In genomic region chr5:36422957-36423356, GRCh38 we compare ENCODE assay signal across 20 cellular contexts.
DNase-seq lines count a peak whose midpoint lies in the region; ATAC-seq, FAIRE-seq and TF ChIP-seq lines count a peak whose summit lies in the region.
"Had no signal": no experiment of that assay in that cellular context is flagged by ENCODE, and none has a peak within 500 bp of the region (broad histone marks: within the 10 kb centered on the region; RNA-seq: fewer than 3 reads in every experiment).

No MANE protein-coding gene starts in this region.

- no peaks in the 10 kb centered on the region for H3K9me1 ChIP-seq in K562 (ENCODE audit: control insufficient read depth, insufficient read depth, low read length)

- H3K27ac ChIP-seq in K562 (ENCODE audit: extremely low read depth, low read depth, low read length) (no peak overlapping the region), H9 (ENCODE audit: insufficient read length, low read depth, low read length) (no peak overlapping the region), esophagus squamous epithelium (no peak overlapping the region)
- no peak overlapping the region for H3K27ac ChIP-seq in naive thymus-derived CD4-positive, alpha-beta T cell (ENCODE audit: low read depth, low read length)
- H3K27ac ChIP-seq: esophagus muscularis mucosa, psoas muscle had no signal

- no peak overlapping the region for H2BK12ac ChIP-seq in H9 (ENCODE audit: insufficient read length, low read depth, low read length)

- no peak overlapping the region for H2BK20ac ChIP-seq in H9 (ENCODE audit: low read depth, low read length, poor library complexity, severe bottlenecking)

- H3K4me2 ChIP-seq in K562 (ENCODE audit: insufficient read depth, low read length): no peak overlapping the region
- no peak overlapping the region for H3K4me2 ChIP-seq in H9 (ENCODE audit: insufficient read depth, insufficient read length, low read length)

- WGBS in K562 (ENCODE audit: insufficient coverage, low coverage, missing lambda C conversion rate): 8% methylated on average over 3 of the region's 3 CpGs
- WGBS in H9 (ENCODE audit: extremely low coverage, insufficient read length, low lambda C conversion rate): no CpG with 5 or more reads among the region's 3 CpGs
- whole genome bisulfite sequencing in esophagus squamous epithelium, 2 donors: 25 to 28% methylated on average over 3 of the region's 3 CpGs

- H3K56ac ChIP-seq in H9 (ENCODE audit: insufficient read length, low read depth, low read length): no peak overlapping the region

- no peak overlapping the region for H3K4me3 Mint-ChIP-seq in H9
- no peak overlapping the region for H3K4me3 Mint-ChIP-seq in naive thymus-derived CD4-positive, alpha-beta T cell
- H3K4me3 Mint-ChIP-seq: activated CD8-positive, alpha-beta T cell treated with anti-CD3 and anti-CD28 coated beads, Interleukin-2, amount 10 ng/mL, durations not matched to agents 7 days and 5 days; naive B cell had no signal

- ATAC-seq in K562: no peak
- no peak for ATAC-seq in naive thymus-derived CD4-positive, alpha-beta T cell
- ATAC-seq: activated CD8-positive, alpha-beta T cell treated with anti-CD3 and anti-CD28 coated beads, Interleukin-2, amount 10 ng/mL, durations not matched to agents 7 days and 5 days; psoas muscle had no signal

- no peaks in the 10 kb centered on the region for H3K36me3 ChIP-seq in K562 (ENCODE audit: control insufficient read depth, insufficient read depth, low read length)
- H3K36me3 ChIP-seq in kidney epithelial cell (ENCODE audit: control insufficient read depth, insufficient read depth, low read length): no peaks in the 10 kb centered on the region
- H3K36me3 ChIP-seq in naive thymus-derived CD4-positive, alpha-beta T cell (ENCODE audit: control insufficient read depth in 2 of 3, insufficient read depth in 3 of 3, low read length in 3 of 3): no peaks in the 10 kb centered on the region
- H3K36me3 ChIP-seq in esophagus squamous epithelium: no peaks in the 10 kb centered on the region
- H3K36me3 ChIP-seq: BE2C, esophagus muscularis mucosa had no signal

- H3K27me3 ChIP-seq in K562 (ENCODE audit: control insufficient read depth in 2 of 2, insufficient read depth in 2 of 2, low read length in 2 of 2) (peaks cover 0 to 3% of the 10 kb centered on the region in 2 experiments; a peak in 1 of 5 replicates), kidney epithelial cell (ENCODE audit: control insufficient read depth, insufficient read depth, low read length) (no peaks in the 10 kb centered on the region), H9 (ENCODE audit: insufficient read depth, low read length) (peaks cover 8% of the 10 kb centered on the region; the same call in 1 of the 2 replicates), esophagus squamous epithelium (no peaks in the 10 kb centered on the region)
- H3K27me3 ChIP-seq in naive thymus-derived CD4-positive, alpha-beta T cell (ENCODE audit: control insufficient read depth in 2 of 2, insufficient read depth in 2 of 2, low read length in 2 of 2): no peaks in the 10 kb centered on the region
- H3K27me3 ChIP-seq: esophagus muscularis mucosa had no signal

- no peak for FAIRE-seq in K562 (lab: Jason Lieb, UNC)

- no peak overlapping the region for H3K18ac ChIP-seq in H9 (ENCODE audit: insufficient read length, low read depth, low read length)

- TF ChIP-seq POLR2A in K562 (conservative IDR thresholded peaks at IDR 0.05) (no peak), esophagus squamous epithelium (IDR thresholded peaks at IDR 0.05) (no peak)

- no peak overlapping the region for H3K23ac ChIP-seq in H9 (ENCODE audit: insufficient read length, low read depth, low read length)

- H3K4me3 ChIP-seq in K562 (no peak overlapping the region), kidney epithelial cell (ENCODE audit: low read depth, low read length) (no peak overlapping the region), esophagus squamous epithelium (no peak overlapping the region)
- no peak overlapping the region for H3K4me3 ChIP-seq in naive thymus-derived CD4-positive, alpha-beta T cell (ENCODE audit: low read length)
- H3K4me3 ChIP-seq: esophagus muscularis mucosa, psoas muscle had no signal

- H3K4me1 Mint-ChIP-seq in H9: peaks cover 12 to 21% of the 10 kb centered on the region in 2 experiments
- H3K4me1 Mint-ChIP-seq in naive thymus-derived CD4-positive, alpha-beta T cell: peaks cover 1 to 11% (median 7%) of the 10 kb centered on the region in 7 donors

- intact Hi-C loops in K562 (cut with micrococcal nuclease): no loop called here
- intact Hi-C loops in naive thymus-derived CD4-positive, alpha-beta T cell (cut with micrococcal nuclease): no loop called here
- intact Hi-C loops in esophagus squamous epithelium (cut with DNase I): no loop called here

- H4K91ac ChIP-seq in H9 (ENCODE audit: insufficient read length, low read depth, low read length): no peak overlapping the region

- TF ChIP-seq RAD21 in K562 (CRISPR knock-in tag; conservative IDR thresholded peaks at IDR 0.05 in 1 of 2, IDR thresholded peaks at IDR 0.05 in 1 of 2): no peak

- H3K9me3 Mint-ChIP-seq in H9: peaks cover 0 to 3% of the 10 kb centered on the region in 2 experiments; a peak in 1 of 5 replicates
- H3K9me3 Mint-ChIP-seq in naive thymus-derived CD4-positive, alpha-beta T cell: no peaks in the 10 kb centered on the region

- no peaks in the 10 kb centered on the region for H3K9me3 ChIP-seq in K562 (replicated peaks; ENCODE audit: control insufficient read depth, insufficient read depth, low read depth, low read length)
- H3K9me3 ChIP-seq in H9 (ENCODE audit: control insufficient read depth, low read depth, low read length): no peaks in the 10 kb centered on the region
- H3K9me3 ChIP-seq in naive thymus-derived CD4-positive, alpha-beta T cell (ENCODE audit: control insufficient read depth in 2 of 3, low read length in 3 of 3): no peaks in the 10 kb centered on the region
- H3K9me3 ChIP-seq in esophagus squamous epithelium: no peaks in the 10 kb centered on the region
- H3K9me3 ChIP-seq: BE2C, esophagus muscularis mucosa, psoas muscle had no signal

- no TSS peak for BruUV-seq in K562 (replicated peaks; lab: Mats Ljungman, UMichigan)

- no peak for TF ChIP-seq EP300 in K562 (IDR thresholded peaks at IDR 0.05; ENCODE audit: low read length)

- DNase-seq in Caki2 (ENCODE audit: low read depth) (peak; percentile 83), NCI-H1048 (lab: John Stamatoyannopoulos, UW) (peak; percentile 26), K562 (ENCODE audit: extremely low read depth in 1 of 4, low spot score in 3 of 4) (no peak), kidney epithelial cell (ENCODE audit: low read depth) (peak; percentile 74), H9 (no peak), DMS114 treated with DMSO at 0.1 percent for 48 hours (lab: John Stamatoyannopoulos, UW; ENCODE audit: unreplicated experiment) (no peak), esophagus squamous epithelium (lab: John Stamatoyannopoulos, UW) (no peak)
- DNase-seq in naive thymus-derived CD4-positive, alpha-beta T cell: no peak
- DNase-seq: activated CD8-positive, alpha-beta T cell treated with anti-CD3 and anti-CD28 coated beads, Interleukin-2, amount 10 ng/mL, durations not matched to agents 7 days and 5 days; amygdala; BE2C; DMS53; KG1; naive B cell; NCI-H1417 treated with DMSO at 0.1 percent for 48 hours; NCI-H345; psoas muscle; stimulated activated CD4-positive, alpha-beta T cell treated with anti-CD3 and anti-CD28 coated beads, Interleukin-15, amount 100 ng/mL, for 24 hours; substantia nigra had no signal

- POLR2A ChIA-PET in K562 (lab: Yijun Ruan, JAX): interaction anchor here (1.6 kb wide), 1 partner anchor 181 kb away, joined by 4 read pairs; the partner anchor contains the start of gene NADK2
- POLR2A ChIA-PET in naive thymus-derived CD4-positive, alpha-beta T cell (lab: Charles Lee): no interaction called here

- no peaks in the 10 kb centered on the region for H3K79me2 ChIP-seq in K562 (ENCODE audit: control insufficient read depth, insufficient read depth, low read length)
- no peaks in the 10 kb centered on the region for H3K79me2 ChIP-seq in H9 (ENCODE audit: insufficient read depth, low read length)

- H2AFZ ChIP-seq in K562 (ENCODE audit: low read depth, low read length): no peak overlapping the region
- no peak overlapping the region for H2AFZ ChIP-seq in H9 (ENCODE audit: low read length)

- H3K4ac ChIP-seq in H9 (ENCODE audit: low read depth, low read length): no peak overlapping the region

- H3K4me1 ChIP-seq in K562 (replicated peaks in 1 of 2; ENCODE audit: control insufficient read depth in 2 of 2, insufficient read depth in 2 of 2, low read length in 2 of 2): peaks cover 0 to 12% of the 10 kb centered on the region in 2 experiments; a peak in 2 of 5 replicates
- peaks cover 5% of the 10 kb centered on the region; the same call in 1 of the 2 replicates for H3K4me1 ChIP-seq in H9 (ENCODE audit: insufficient read depth, low read length)
- no peaks in the 10 kb centered on the region for H3K4me1 ChIP-seq in naive thymus-derived CD4-positive, alpha-beta T cell (ENCODE audit: control insufficient read depth in 2 of 2, insufficient read depth in 2 of 2, low read length in 2 of 2)
- peaks cover 3 to 36% (median 5%) of the 10 kb centered on the region in 3 donors for H3K4me1 ChIP-seq in esophagus squamous epithelium
- H3K4me1 ChIP-seq: BE2C, psoas muscle had no signal

- H2AK5ac ChIP-seq in H9 (ENCODE audit: insufficient read length, low read length): no peak overlapping the region

- no peaks in the 10 kb centered on the region for H3K79me1 ChIP-seq in H9 (ENCODE audit: insufficient read depth, low read depth, low read length, poor library complexity, severe bottlenecking)

- TF ChIP-seq CTCF in K562 (IDR thresholded peaks at IDR 0.05 in 2 of 3, conservative IDR thresholded peaks at IDR 0.05 in 1 of 3; ENCODE audit: insufficient read depth in 2 of 3, low read depth in 1 of 3, low read length in 3 of 3): no peak
- no peak for TF ChIP-seq CTCF in kidney epithelial cell (IDR thresholded peaks at IDR 0.05; ENCODE audit: insufficient read depth, low read length, poor library complexity, severe bottlenecking)
- TF ChIP-seq CTCF in H9 (conservative IDR thresholded peaks at IDR 0.05): no peak
- no peak for TF ChIP-seq CTCF in esophagus squamous epithelium (IDR thresholded peaks at IDR 0.05)

- in situ Hi-C loops in Caki2 (cut with HindIII; ENCODE audit: low pct_unique_long_range_greater_than_20kb, low sequenced_read_pairs): no loop called here
- in situ Hi-C loops in K562 (cut with MboI): no loop called here

- no peaks in the 10 kb centered on the region for H4K20me1 ChIP-seq in K562 (replicated peaks; ENCODE audit: control insufficient read depth, insufficient read depth, low read length)
- no peaks in the 10 kb centered on the region for H4K20me1 ChIP-seq in H9 (ENCODE audit: control insufficient read depth, insufficient read depth, insufficient read length)

- no peak overlapping the region for H4K5ac ChIP-seq in H9 (ENCODE audit: insufficient read length, low read depth, low read length)

- H3T11ph ChIP-seq in H9 (ENCODE audit: low read length): no peak overlapping the region

- H3K27ac Mint-ChIP-seq in H9: no peak overlapping the region
- no peak overlapping the region for H3K27ac Mint-ChIP-seq in naive thymus-derived CD4-positive, alpha-beta T cell
- H3K27ac Mint-ChIP-seq: activated CD8-positive, alpha-beta T cell treated with anti-CD3 and anti-CD28 coated beads, Interleukin-2, amount 10 ng/mL, durations not matched to agents 7 days and 5 days; naive B cell had no signal

- H2BK15ac ChIP-seq in H9 (ENCODE audit: low read depth, low read length): no peak overlapping the region

- CTCF ChIA-PET in K562 (lab: Yijun Ruan, JAX; ENCODE audit: low intra/inter-chr PET ratio): no interaction called here
- CTCF ChIA-PET in naive thymus-derived CD4-positive, alpha-beta T cell (lab: Charles Lee): no interaction called here

- peaks cover 16% of the 10 kb centered on the region for H3K27me3 Mint-ChIP-seq in H9 (ENCODE audit: low read depth)
- peaks cover 0 to 9% (median 0%) of the 10 kb centered on the region in 5 donors for H3K27me3 Mint-ChIP-seq in naive thymus-derived CD4-positive, alpha-beta T cell
- H3K27me3 Mint-ChIP-seq: naive B cell had no signal

- H3K14ac ChIP-seq in H9 (ENCODE audit: insufficient read depth, low read length): no peak overlapping the region

- H4K8ac ChIP-seq in H9 (replicated peaks; ENCODE audit: insufficient read length, low read depth, low read length): no peak overlapping the region

- no peaks in the 10 kb centered on the region for H3K23me2 ChIP-seq in H9 (ENCODE audit: insufficient read length, low read depth, low read length, poor library complexity, severe bottlenecking)

- H3K9ac ChIP-seq in K562 (ENCODE audit: insufficient read depth in 1 of 2, low read depth in 2 of 2, low read length in 2 of 2) (no peak overlapping the region), H9 (ENCODE audit: extremely low read depth, insufficient read length, low read length) (no peak overlapping the region)

- no peaks in the 10 kb centered on the region for H3K36me3 Mint-ChIP-seq in H9 (ENCODE audit: insufficient read depth in 1 of 3, low read depth in 3 of 3)
- H3K36me3 Mint-ChIP-seq in naive thymus-derived CD4-positive, alpha-beta T cell: no peaks in the 10 kb centered on the region
- H3K36me3 Mint-ChIP-seq: naive B cell had no signal

- no peak overlapping the region for H2BK5ac ChIP-seq in H9 (ENCODE audit: insufficient read length, low read length)

- no peak overlapping the region for H2BK120ac ChIP-seq in H9 (ENCODE audit: low read depth, low read length, poor library complexity, severe bottlenecking)

Comparison
In these comparisons a context has a peak if more than half of its experiments do, and no peak if none do; other contexts are left out.
1. DNase-seq: peak in Caki2 (single experiment), NCI-H1048 (single experiment) and kidney epithelial cell (single experiment); none in K562 (0 of 4), H9 (single experiment), naive thymus-derived CD4-positive, alpha-beta T cell (0 of 9), DMS114 treated with DMSO at 0.1 percent for 48 hours (single experiment) and esophagus squamous epithelium (single experiment).